26 cellular contexts compared by ENCODE assay signal in genomic region chr1:32099426-32099825, GRCh38.
"Had no signal": no experiment of that assay in that cellular context is flagged by ENCODE, and none has a peak within 500 bp of the region (broad histone marks: within the 10 kb centered on the region; RNA-seq: fewer than 3 reads in every experiment).

No MANE protein-coding gene starts in this region.

- FAIRE-seq: endometrium, frontal cortex, small intestine had no signal

- H3K9ac ChIP-seq: neural progenitor cell, parathyroid adenoma had no signal

- DNase-seq: dermis blood vessel endothelial cell; effector memory CD4-positive, alpha-beta T cell; hypothalamus; immature natural killer cell; islet precursor cell; naive B cell; right lobe of liver; small intestine; stimulated activated CD4-positive, alpha-beta T cell treated with anti-CD3 and anti-CD28 coated beads, Interleukin-15, amount 100 ng/mL, for 24 hours; stimulated activated CD4-positive, alpha-beta T cell treated with anti-CD3 and anti-CD28 coated beads, Interleukin-4, amount 100 ng/mL, for 1 hour; stimulated activated CD8-positive, alpha-beta memory T cell treated with anti-CD3 and anti-CD28 coated beads, Interleukin-4, amount 100 ng/mL, for 48 hours; stimulated activated naive CD4-positive, alpha-beta T cell; stimulated activated naive CD8-positive, alpha-beta T cell treated with anti-CD3 and anti-CD28 coated beads, Interleukin-15, amount 100 ng/mL, for 72 hours; transverse colon; upper lobe of right lung; uterus had no signal

- H3K4me3 Mint-ChIP-seq: memory B cell; naive B cell; natural killer cell treated with Interleukin-12 subunit alpha and Interleukin-12 subunit beta and Interleukin-15 and Interleukin-18, amount 100 ng/mL, for 72 hours; neural progenitor cell; stimulated activated naive CD8-positive, alpha-beta T cell treated with anti-CD3 and anti-CD28 coated beads, Interleukin-15, amount 100 ng/mL, for 72 hours had no signal

- H3K36me3 ChIP-seq: neural progenitor cell, uterus had no signal

- H3K27ac Mint-ChIP-seq: immature natural killer cell; memory B cell; natural killer cell treated with Interleukin-12 subunit alpha and Interleukin-12 subunit beta and Interleukin-15 and Interleukin-18, amount 100 ng/mL, for 72 hours; progenitor cell of endocrine pancreas had no signal

- H3K4me1 ChIP-seq: neural progenitor cell, parathyroid adenoma, suprapubic skin, transverse colon, upper lobe of right lung, uterus had no signal

- H3K27me3 ChIP-seq: neural progenitor cell, right lobe of liver, suprapubic skin, transverse colon, upper lobe of right lung, uterus had no signal

- H3K4me3 ChIP-seq: coronary artery, lung, neural progenitor cell, right lobe of liver, suprapubic skin, transverse colon, upper lobe of right lung, uterus had no signal

- H3K27me3 Mint-ChIP-seq: memory B cell; naive B cell; natural killer cell treated with Interleukin-12 subunit alpha and Interleukin-12 subunit beta and Interleukin-15 and Interleukin-18, amount 100 ng/mL, for 72 hours; progenitor cell of endocrine pancreas; stimulated activated naive CD8-positive, alpha-beta T cell treated with anti-CD3 and anti-CD28 coated beads, Interleukin-15, amount 100 ng/mL, for 72 hours had no signal

- H3K4me1 Mint-ChIP-seq: immature natural killer cell; memory B cell; naive B cell; neural progenitor cell; stimulated activated naive CD8-positive, alpha-beta T cell treated with anti-CD3 and anti-CD28 coated beads, Interleukin-15, amount 100 ng/mL, for 72 hours had no signal

- H3K27ac ChIP-seq: coronary artery, neural progenitor cell, parathyroid adenoma, right lobe of liver, suprapubic skin, transverse colon, upper lobe of right lung, uterus had no signal

- H3K9me3 ChIP-seq: right lobe of liver, suprapubic skin, transverse colon, upper lobe of right lung, uterus had no signal

- H3K9me3 Mint-ChIP-seq: immature natural killer cell; memory B cell; naive B cell; natural killer cell treated with Interleukin-12 subunit alpha and Interleukin-12 subunit beta and Interleukin-15 and Interleukin-18, amount 100 ng/mL, for 72 hours; neural progenitor cell; stimulated activated naive CD8-positive, alpha-beta T cell treated with anti-CD3 and anti-CD28 coated beads, Interleukin-15, amount 100 ng/mL, for 72 hours had no signal
